In genomic region chr4:123234966-123235365, GRCh38 we compare ENCODE assay signal across 1 cellular context.
TF ChIP-seq lines count a peak whose summit lies in the region.

No MANE protein-coding gene starts in this region.

TF ChIP-seq in SK-N-SH treated with all-trans-retinoic acid at 6 μM for 48 hours, 23 proteins besides CTCF, POLR2A, EP300 and RAD21 (continued from another document):
- TF ChIP-seq POU6F1 (CRISPR knock-in tag; IDR thresholded peaks at IDR 0.05; ENCODE audit: borderline replicate concordance, low read depth): no peak
- no peak for TF ChIP-seq ZFP30 (CRISPR knock-in tag; IDR thresholded peaks at IDR 0.05)
- TF ChIP-seq GLIS3 (CRISPR knock-in tag; IDR thresholded peaks at IDR 0.05): no peak
